Comparison of ENCODE assay signal across 1 cellular context in genomic region chr15:94844533-94845390, GRCh38.
TF ChIP-seq lines count a peak whose summit lies in the region.

No MANE protein-coding gene starts in this region.

TF ChIP-seq in HepG2, 621 proteins besides CTCF, POLR2A, EP300 and RAD21 (continued from another document and continues in another):
- no peak for TF ChIP-seq STAT6 (CRISPR knock-in tag; IDR thresholded peaks at IDR 0.05; ENCODE audit: borderline replicate concordance)
- TF ChIP-seq NFKB2 (CRISPR knock-in tag; IDR thresholded peaks at IDR 0.05; ENCODE audit: borderline replicate concordance) = peak; percentile 59; the same call in 1 of the 2 replicates
- no peak for TF ChIP-seq MTERF4 (CRISPR knock-in tag; IDR thresholded peaks at IDR 0.05)
- no peak for TF ChIP-seq ZNF431 (CRISPR knock-in tag; IDR thresholded peaks at IDR 0.05; ENCODE audit: borderline replicate concordance, low read depth)
- TF ChIP-seq CREM (IDR thresholded peaks at IDR 0.05) = peak; percentile 42; the same call in 1 of the 2 replicates
- TF ChIP-seq CREM (CRISPR knock-in tag; IDR thresholded peaks at IDR 0.05) = no peak
- TF ChIP-seq ZNF546 (CRISPR knock-in tag; conservative IDR thresholded peaks at IDR 0.05) = 0 out of 2 replicates have a peak, but pooled peaks have one; percentile 21
- TF ChIP-seq ZNF550 (CRISPR knock-in tag; IDR thresholded peaks at IDR 0.05; ENCODE audit: borderline replicate concordance) = no peak
- TF ChIP-seq AKNA (CRISPR knock-in tag; IDR thresholded peaks at IDR 0.05; ENCODE audit: borderline replicate concordance) = no peak
- no peak for TF ChIP-seq SRF (IDR thresholded peaks at IDR 0.05; ENCODE audit: low read depth, low read length)
- TF ChIP-seq NFIB (CRISPR knock-in tag; IDR thresholded peaks at IDR 0.05; ENCODE audit: borderline replicate concordance) = no peak
- no peak for TF ChIP-seq ZBTB3 (CRISPR knock-in tag; IDR thresholded peaks at IDR 0.05; ENCODE audit: borderline replicate concordance, low read depth)
- TF ChIP-seq STAG1 (CRISPR knock-in tag; IDR thresholded peaks at IDR 0.05) = no peak; the same call in 1 of the 2 replicates
- TF ChIP-seq SKI (IDR thresholded peaks at IDR 0.05; ENCODE audit: partially characterized antibody) = peak; percentile 52
- TF ChIP-seq HNF4A (CRISPR knock-in tag; IDR thresholded peaks at IDR 0.05) = peak; percentile 78
- peak; percentile 29; the same call in 1 of the 2 replicates for TF ChIP-seq FOXO1 (CRISPR knock-in tag; IDR thresholded peaks at IDR 0.05)
- TF ChIP-seq ZNF780A (CRISPR knock-in tag; IDR thresholded peaks at IDR 0.05) = peak; percentile 60; the same call in 1 of the 2 replicates
- peak; percentile 74 for TF ChIP-seq HINFP (CRISPR knock-in tag; IDR thresholded peaks at IDR 0.05; ENCODE audit: low read depth)
- no peak for TF ChIP-seq ATF1 (CRISPR knock-in tag; IDR thresholded peaks at IDR 0.05)
- TF ChIP-seq E2F1 (CRISPR knock-in tag; IDR thresholded peaks at IDR 0.05) = no peak
- TF ChIP-seq ZNF280B (CRISPR knock-in tag; IDR thresholded peaks at IDR 0.05; ENCODE audit: borderline replicate concordance) = no peak
- peak; percentile 58; the same call in 1 of the 2 replicates for TF ChIP-seq TFDP1 (CRISPR knock-in tag; IDR thresholded peaks at IDR 0.05; ENCODE audit: borderline replicate concordance)
- no peak for TF ChIP-seq SPEN (CRISPR knock-in tag; IDR thresholded peaks at IDR 0.05; ENCODE audit: low read depth)
- TF ChIP-seq SMYD3 (CRISPR knock-in tag; IDR thresholded peaks at IDR 0.05) = no peak
- peak; percentile 71 for TF ChIP-seq MAX (IDR thresholded peaks at IDR 0.05)
- TF ChIP-seq NFYB (CRISPR knock-in tag; IDR thresholded peaks at IDR 0.05) = no peak
- TF ChIP-seq ZFYVE20 (CRISPR knock-in tag; IDR thresholded peaks at IDR 0.05; ENCODE audit: borderline replicate concordance, low read depth) = no peak
- TF ChIP-seq DMTF1 (CRISPR knock-in tag; IDR thresholded peaks at IDR 0.05) = no peak
- no peak for TF ChIP-seq DZIP1 (CRISPR knock-in tag; IDR thresholded peaks at IDR 0.05)
- TF ChIP-seq NAIF1 (CRISPR knock-in tag; IDR thresholded peaks at IDR 0.05; ENCODE audit: borderline replicate concordance) = no peak
- TF ChIP-seq DNMT3B (CRISPR knock-in tag; conservative IDR thresholded peaks at IDR 0.05) = no peak
- TF ChIP-seq ARNT2 (CRISPR knock-in tag; IDR thresholded peaks at IDR 0.05; ENCODE audit: low read depth) = no peak
- no peak for TF ChIP-seq ZNF513 (CRISPR knock-in tag; conservative IDR thresholded peaks at IDR 0.05)
